Comparison of ENCODE assay signal across 18 cellular contexts in genomic region chr9:117747571-117747970, GRCh38. TPM values are rescaled to one million over a fixed set of nuclear protein-coding genes. Genes with fewer than 3 reads are reported as not detected.
"Had no signal": no experiment of that assay in that cellular context is flagged by ENCODE, and none has a peak within 500 bp of the region (broad histone marks: within the 10 kb centered on the region; RNA-seq: fewer than 3 reads in every experiment).

No MANE protein-coding gene starts in this region.

- H3K36me3 ChIP-seq: ascending aorta, colonic mucosa, gastroesophageal sphincter, neutrophil, ovary, right atrium auricular region, upper lobe of right lung had no signal

- H3K4me3 ChIP-seq: ascending aorta, colonic mucosa, gastroesophageal sphincter, ovary, psoas muscle, right atrium auricular region, upper lobe of right lung had no signal

- H3K27ac ChIP-seq: ascending aorta, colonic mucosa, gastroesophageal sphincter, neutrophil, ovary, psoas muscle, right atrium auricular region, upper lobe of right lung had no signal

- H3K4me1 ChIP-seq: ascending aorta, colonic mucosa, psoas muscle, upper lobe of right lung had no signal

- ATAC-seq: activated naive CD4-positive, alpha-beta T cell treated with anti-CD3 and anti-CD28 coated beads, Interleukin-2, amount 50 U/mL, for 72 hours; gastroesophageal sphincter; psoas muscle; stimulated activated naive CD8-positive, alpha-beta T cell treated with anti-CD3 and anti-CD28 coated beads, Interleukin-15, Interleukin-2, amounts not matched to agents 100 U/mL and 50 U/mL, for 24 hours; upper lobe of right lung; WTC11 had no signal

- H3K9me3 ChIP-seq: ascending aorta, colonic mucosa, gastroesophageal sphincter, neutrophil, ovary, psoas muscle, right atrium auricular region, upper lobe of right lung had no signal

- H3K27me3 ChIP-seq: ascending aorta, ovary, right atrium auricular region, upper lobe of right lung had no signal

- DNase-seq: activated T-cell treated with anti-CD3 and anti-CD28 coated beads, Interleukin-2, amount 50 U/mL, for 1 hour; central memory CD4-positive, alpha-beta T cell; colonic mucosa; endodermal cell; head of caudate nucleus; hypothalamus; ovary; psoas muscle; stimulated activated CD4-positive, alpha-beta T cell treated with anti-CD3 and anti-CD28 coated beads, Interleukin-4, amount 100 ng/mL, for 24 hours; stimulated activated naive CD8-positive, alpha-beta T cell treated with anti-CD3 and anti-CD28 coated beads, Interleukin-15, Interleukin-2, amounts not matched to agents 100 U/mL and 50 U/mL, for 24 hours; T-helper 9 cell; upper lobe of right lung had no signal

RNA-seq across cellular contexts. Expression of gene TLR4, which starts 43.4 kb away (rescaled TPM):
- total RNA-seq: activated naive CD4-positive, alpha-beta T cell treated with anti-CD3 and anti-CD28 coated beads, Interleukin-2, amount 50 U/mL, for 72 hours had no signal
